ENCODE assay signal across 18 cellular contexts in the genomic region with DNA sequence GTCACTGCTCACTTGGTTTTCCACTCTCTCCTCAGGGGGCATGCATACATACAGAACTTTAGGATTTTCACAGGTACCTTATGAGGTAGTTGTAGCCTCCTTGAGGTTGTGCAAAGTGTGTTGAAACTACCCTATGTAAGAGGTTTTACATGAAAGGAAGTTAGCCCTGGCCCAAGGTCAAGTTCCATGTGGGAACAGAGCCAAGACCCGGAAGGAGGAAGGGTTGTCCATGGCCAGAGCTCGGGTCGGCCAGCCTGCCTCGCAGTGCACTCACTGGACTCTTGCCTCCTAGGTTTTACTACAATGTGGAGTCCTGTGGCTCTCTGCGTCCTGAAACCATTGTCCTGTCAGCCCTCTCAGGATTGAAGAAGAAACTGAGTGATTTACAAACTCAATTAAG. TPM values are rescaled to one million over a fixed set of nuclear protein-coding genes. Genes with fewer than 3 reads are reported as not detected.
DNase-seq lines count a peak whose midpoint lies in the region; ATAC-seq and TF ChIP-seq lines count a peak whose summit lies in the region.
"Had no signal": no experiment of that assay in that cellular context is flagged by ENCODE, and none has a peak within 500 bp of the region (broad histone marks: within the 10 kb centered on the region; RNA-seq: fewer than 3 reads in every experiment).

No MANE protein-coding gene starts in this region.

- H4K8ac ChIP-seq in trophoblast cell (ENCODE audit: low read depth, low read length): no peak overlapping the region

- no peak overlapping the region for H3K4me2 ChIP-seq in hepatocyte
- no peak overlapping the region for H3K4me2 ChIP-seq in trophoblast cell (ENCODE audit: low read length)
- H3K4me2 ChIP-seq in osteoblast (ENCODE audit: insufficient read depth, low read length): no peak overlapping the region

- H3K23ac ChIP-seq in trophoblast cell (ENCODE audit: low read length): no peak overlapping the region

- H3K36me3 Mint-ChIP-seq in Calu3 (ENCODE audit: insufficient read depth, unreplicated experiment): peaks cover 44% of the 10 kb centered on the region

- H3K4me3 Mint-ChIP-seq in Calu3 (ENCODE audit: low read depth, unreplicated experiment): no peak overlapping the region
- H3K4me3 Mint-ChIP-seq: activated T-cell treated with anti-CD3 and anti-CD28 coated beads, Interleukin-2, amount 50 U/mL, for 72 hours; T-helper 17 cell had no signal

- H3K27ac ChIP-seq in colonic mucosa: peak overlapping the region; percentile 62
- peak overlapping the region; percentile 88 for H3K27ac ChIP-seq in hepatocyte
- H3K27ac ChIP-seq in trophoblast cell (ENCODE audit: low read depth, low read length): peak overlapping the region; percentile 35
- no peak overlapping the region for H3K27ac ChIP-seq in osteoblast (ENCODE audit: low read depth, low read length)
- H3K27ac ChIP-seq: parathyroid adenoma had no signal

- DNase-seq in Calu3: peak; percentile 43
- peak; percentile 81 for DNase-seq in colonic mucosa
- peak; percentile 51 for DNase-seq in hepatocyte (ENCODE audit: low spot score)
- DNase-seq in trophoblast cell: no peak
- DNase-seq in osteoblast (ENCODE audit: insufficient read length, low spot score, missing footprints): no peak
- no peak for DNase-seq in stimulated activated CD4-positive, alpha-beta T cell treated with anti-CD3 and anti-CD28 coated beads, Interleukin-4, amount 100 ng/mL, for 4 hours
- no peak for DNase-seq in NCI-H82 (lab: John Stamatoyannopoulos, UW)
- DNase-seq: activated CD4-positive, alpha-beta T cell treated with anti-CD3 and anti-CD28 coated beads for 48 hours; activated T-cell treated with anti-CD3 and anti-CD28 coated beads, Interleukin-2, amount 50 U/mL, for 72 hours; DND-41; glutamatergic neuron; mesendoderm; NCI-H1436 treated with DMSO at 0.1 percent for 48 hours; NCI-H524 treated with DMSO at 0.1 percent for 48 hours; T-helper 17 cell had no signal

- H4K91ac ChIP-seq in trophoblast cell (ENCODE audit: low read depth, low read length): no peak overlapping the region

- H4K12ac ChIP-seq in trophoblast cell (ENCODE audit: low read depth, low read length): no peak overlapping the region

- no peaks in the 10 kb centered on the region for H3K27me3 ChIP-seq in colonic mucosa
- no peaks in the 10 kb centered on the region for H3K27me3 ChIP-seq in hepatocyte
- H3K27me3 ChIP-seq in trophoblast cell (ENCODE audit: insufficient read depth, low read length): no peaks in the 10 kb centered on the region
- H3K27me3 ChIP-seq in osteoblast (ENCODE audit: insufficient read depth, low read length): no peaks in the 10 kb centered on the region

- CTCF ChIA-PET in Calu3 (lab: Charles Lee): interaction anchor here (0.6 to 1.5 kb wide), 2 partner anchors 8 to 11 kb away, joined by 3 to 4 read pairs; a partner anchor contains a TSS

- no peak overlapping the region for H3K27ac Mint-ChIP-seq in Calu3 (ENCODE audit: unreplicated experiment)
- H3K27ac Mint-ChIP-seq: activated T-cell treated with anti-CD3 and anti-CD28 coated beads, Interleukin-2, amount 50 U/mL, for 72 hours; T-helper 17 cell had no signal

- no peaks in the 10 kb centered on the region for H3K27me3 Mint-ChIP-seq in Calu3 (ENCODE audit: unreplicated experiment)
- H3K27me3 Mint-ChIP-seq: T-helper 17 cell had no signal

- ATAC-seq in HG03108 (IDR thresholded peaks at IDR 0.05; ENCODE audit: unreplicated experiment): no peak
- ATAC-seq: activated T-cell treated with anti-CD3 and anti-CD28 coated beads, Interleukin-2, amount 50 U/mL, for 72 hours; Panc1; T-helper 17 cell had no signal

- no peak overlapping the region for H2BK12ac ChIP-seq in trophoblast cell (ENCODE audit: low read length)

- H3K9ac ChIP-seq in colonic mucosa (ENCODE audit: low read depth in 2 of 2, low read length in 2 of 2) (peak overlapping the region in 1 of 2 donors; percentile 14), trophoblast cell (ENCODE audit: low read length) (no peak overlapping the region)
- H3K9ac ChIP-seq: parathyroid adenoma had no signal

- no peak overlapping the region for H3K18ac ChIP-seq in trophoblast cell (ENCODE audit: low read length)

- H2BK5ac ChIP-seq in trophoblast cell (ENCODE audit: low read depth, low read length, poor library complexity): no peak overlapping the region

- H3K79me1 ChIP-seq in trophoblast cell (ENCODE audit: low read length): peaks cover 9% of the 10 kb centered on the region

- H4K20me1 ChIP-seq in hepatocyte (ENCODE audit: insufficient read depth, poor library complexity, severe bottlenecking) (no peaks in the 10 kb centered on the region), osteoblast (ENCODE audit: insufficient read depth, low read length) (peaks cover 35% of the 10 kb centered on the region)

- H3K9me3 ChIP-seq in colonic mucosa: no peaks in the 10 kb centered on the region
- no peaks in the 10 kb centered on the region for H3K9me3 ChIP-seq in hepatocyte (ENCODE audit: low read depth)
- H3K9me3 ChIP-seq in trophoblast cell (ENCODE audit: insufficient read depth, low read depth, low read length): no peaks in the 10 kb centered on the region
- no peaks in the 10 kb centered on the region for H3K9me3 ChIP-seq in osteoblast (ENCODE audit: low read depth, low read length)

- H3K4me1 ChIP-seq in colonic mucosa: peaks cover 11% of the 10 kb centered on the region
- peaks cover 30% of the 10 kb centered on the region for H3K4me1 ChIP-seq in hepatocyte (ENCODE audit: insufficient read depth)
- H3K4me1 ChIP-seq in trophoblast cell (ENCODE audit: control insufficient read depth in 1 of 2, insufficient read depth in 2 of 2, low read length in 2 of 2): peaks cover 7 to 10% of the 10 kb centered on the region in 2 experiments
- H3K4me1 ChIP-seq in osteoblast (ENCODE audit: insufficient read depth, low read length): no peaks in the 10 kb centered on the region

- peaks cover 21% of the 10 kb centered on the region for H3K79me2 ChIP-seq in hepatocyte
- no peaks in the 10 kb centered on the region for H3K79me2 ChIP-seq in trophoblast cell (ENCODE audit: control insufficient read depth, insufficient read depth, low read length, poor library complexity)
- H3K79me2 ChIP-seq in osteoblast (ENCODE audit: insufficient read depth, low read length): peaks cover 9% of the 10 kb centered on the region
- H3K79me2 ChIP-seq: parathyroid adenoma had no signal

- 60% methylated on average over 5 of the region's 5 CpGs for WGBS in hepatocyte (ENCODE audit: low lambda C conversion rate, missing lambda C conversion rate)
- no CpG with 5 or more reads among the region's 5 CpGs for WGBS in trophoblast cell (ENCODE audit: extremely low coverage, insufficient coverage, insufficient read length)

- no peak overlapping the region for H2BK120ac ChIP-seq in trophoblast cell (ENCODE audit: insufficient read depth, low read length, poor library complexity)

- no peak overlapping the region for H3K4ac ChIP-seq in trophoblast cell (ENCODE audit: low read depth, low read length)

- peaks cover 17% of the 10 kb centered on the region for H3K36me3 ChIP-seq in colonic mucosa
- H3K36me3 ChIP-seq in hepatocyte (replicated peaks; ENCODE audit: insufficient read depth, low read depth): no peaks in the 10 kb centered on the region
- H3K36me3 ChIP-seq in trophoblast cell (ENCODE audit: control insufficient read depth in 1 of 2, insufficient read depth in 2 of 2, low read length in 2 of 2): peaks cover 69 to 83% of the 10 kb centered on the region in 2 experiments
- peaks cover 85% of the 10 kb centered on the region for H3K36me3 ChIP-seq in osteoblast (ENCODE audit: insufficient read depth, low read length)

- no peaks in the 10 kb centered on the region for H3K9me3 Mint-ChIP-seq in Calu3 (ENCODE audit: low read depth, unreplicated experiment)
- H3K9me3 Mint-ChIP-seq: activated T-cell treated with anti-CD3 and anti-CD28 coated beads, Interleukin-2, amount 50 U/mL, for 72 hours had no signal

- intact Hi-C loops in Calu3 (cut with micrococcal nuclease; ENCODE audit: unreplicated experiment): no loop called here
- intact Hi-C loops in colonic mucosa (cut with DNase I): no loop called here

- H2AK5ac ChIP-seq in trophoblast cell (ENCODE audit: low read length): no peak overlapping the region

- peaks cover 34% of the 10 kb centered on the region for H3K4me1 Mint-ChIP-seq in Calu3 (ENCODE audit: low read depth, unreplicated experiment)

- H3K9me2 ChIP-seq in hepatocyte (replicated peaks; ENCODE audit: insufficient read depth): no peaks in the 10 kb centered on the region

- no peak overlapping the region for H3K4me3 ChIP-seq in colonic mucosa
- no peak overlapping the region for H3K4me3 ChIP-seq in hepatocyte
- H3K4me3 ChIP-seq in trophoblast cell (ENCODE audit: low read depth, low read length): no peak overlapping the region
- no peak overlapping the region for H3K4me3 ChIP-seq in osteoblast (ENCODE audit: insufficient read depth, low read length)

- H3K14ac ChIP-seq in trophoblast cell (ENCODE audit: low read length): no peak overlapping the region

- H2AFZ ChIP-seq in hepatocyte: no peak overlapping the region
- H2AFZ ChIP-seq in trophoblast cell (ENCODE audit: insufficient read depth, low read length, poor library complexity): no peak overlapping the region
- no peak overlapping the region for H2AFZ ChIP-seq in osteoblast (ENCODE audit: low read length)
- H2AFZ ChIP-seq: parathyroid adenoma had no signal

- BruUV-seq in Calu3 (replicated peaks; lab: Mats Ljungman, UMichigan): no TSS peak

- no peak for TF ChIP-seq CTCF in Calu3 (IDR thresholded peaks at IDR 0.05; ENCODE audit: unreplicated experiment)
- no peak for TF ChIP-seq CTCF in colonic mucosa (IDR thresholded peaks at IDR 0.05)
- TF ChIP-seq CTCF in hepatocyte (IDR thresholded peaks at IDR 0.05; ENCODE audit: poor library complexity): no peak
- TF ChIP-seq CTCF in osteoblast (IDR thresholded peaks at IDR 0.05; ENCODE audit: extremely low read depth, low read depth, low read length): no peak

RNA-seq across cellular contexts. Expression of a gene that starts 8.2 kb away (rescaled TPM):
- total RNA-seq in Calu3 (2022) (69.4 and 80.0 TPM in 2 replicates), colonic mucosa (10 to 100 TPM; 55.7 to 56.0 TPM), hepatocyte (92.5 and 101 TPM in 2 replicates), osteoblast (95.2 and 97.8 TPM in 2 replicates)
- polyA plus RNA-seq in hepatocyte: 49.0 and 56.6 TPM in 2 replicates
- 49.8 and 50.6 TPM in 2 replicates for polyA plus RNA-seq in trophoblast cell (2013)

RNA-seq across cellular contexts. Expression of a gene that starts 15.6 kb away (rescaled TPM):
- total RNA-seq in Calu3 (2022): 23.0 and 34.7 TPM in 2 replicates
- total RNA-seq in colonic mucosa: 100 to 1,000 TPM; 121 to 141 TPM
- total RNA-seq in hepatocyte: 112 and 122 TPM in 2 replicates
- polyA plus RNA-seq in hepatocyte: 96.3 and 106 TPM in 2 replicates
- 407 and 429 TPM in 2 replicates for polyA plus RNA-seq in trophoblast cell (2013)
- total RNA-seq in osteoblast: 27.1 and 29.0 TPM in 2 replicates

RNA-seq across cellular contexts. Expression of a gene that starts 23.4 kb away (rescaled TPM):
- 75.9 and 77.7 TPM in 2 replicates for total RNA-seq in Calu3 (2022)
- total RNA-seq in colonic mucosa: 100 to 1,000 TPM; 104 to 125 TPM
- total RNA-seq in hepatocyte: 57.1 and 61.9 TPM in 2 replicates
- 63.2 and 81.5 TPM in 2 replicates for polyA plus RNA-seq in hepatocyte
- polyA plus RNA-seq in trophoblast cell (2013): 21.2 and 21.9 TPM in 2 replicates
- 38.6 and 39.8 TPM in 2 replicates for total RNA-seq in osteoblast

RNA-seq across cellular contexts. Expression of a gene that starts 23.5 kb away (rescaled TPM):
- total RNA-seq in Calu3 (2022) (76.6 and 77.2 TPM in 2 replicates), colonic mucosa (10 to 100 TPM; 54.9 to 67.4 TPM), hepatocyte (53.1 and 54.2 TPM in 2 replicates), osteoblast (39.8 and 45.1 TPM in 2 replicates)
- 53.7 and 56.1 TPM in 2 replicates for polyA plus RNA-seq in hepatocyte
- polyA plus RNA-seq in trophoblast cell (2013): 36.7 and 38.3 TPM in 2 replicates

Comparison
In these comparisons a context has a peak if more than half of its experiments do, and no peak if none do; other contexts are left out.
1. DNase-seq: peak in Calu3 (single experiment), colonic mucosa (single experiment) and hepatocyte (single experiment); none in trophoblast cell (0 of 2), osteoblast (single experiment), stimulated activated CD4-positive, alpha-beta T cell treated with anti-CD3 and anti-CD28 coated beads, Interleukin-4, amount 100 ng/mL, for 4 hours (0 of 2) and NCI-H82 (single experiment).